In genomic region chr13:58827904-58828303, GRCh38 we compare ENCODE assay signal across 9 cellular contexts.
"Had no signal": no experiment of that assay in that cellular context is flagged by ENCODE, and none has a peak within 500 bp of the region (broad histone marks: within the 10 kb centered on the region; RNA-seq: fewer than 3 reads in every experiment).

No MANE protein-coding gene starts in this region.

- H3K9ac ChIP-seq: GM23248 had no signal

- H3K27ac ChIP-seq: GM23248 had no signal

- H3K4me2 ChIP-seq: GM23338 had no signal

- H3K36me3 ChIP-seq: HAP-1 had no signal

- ATAC-seq: GM23338, HCT116 had no signal

- H3K4me3 ChIP-seq: GM23248, GM23338, HAP-1 had no signal

- H2AFZ ChIP-seq: GM23248, GM23338 had no signal

- H3K9me3 ChIP-seq: HAP-1 had no signal

- DNase-seq: GM23248, GOT3, H7, H9, HCEC 1CT, HFFc6 had no signal
